8 cellular contexts compared by ENCODE assay signal in genomic region chr2:112584134-112584890, GRCh38. TPM values are rescaled to one million over a fixed set of nuclear protein-coding genes. Genes with fewer than 3 reads are reported as not detected.
DNase-seq lines count a peak whose midpoint lies in the region; ATAC-seq, FAIRE-seq and TF ChIP-seq lines count a peak whose summit lies in the region.

Gene CHCHD5 (plus strand): TSS chr2:112584609. CDS start chr2:112584648, 39 bp downstream.

- peak within 1 kb of the TSS; percentile 69 to 78 for H3K4me3 ChIP-seq in ascending aorta
- H3K4me3 ChIP-seq in right cardiac atrium (ENCODE audit: low read length), result peak within 1 kb of the TSS; percentile 85

- H3K4me1 ChIP-seq in ascending aorta (peaks cover 4 to 13% of the 10 kb centered on the region in 2 donors), right cardiac atrium (ENCODE audit: control insufficient read depth, insufficient read depth, low read length) (peaks cover 7% of the 10 kb centered on the region)

- H3K36me3 ChIP-seq in ascending aorta, result peaks cover 4 to 21% of the 10 kb centered on the region in 2 donors

- WGBS in right cardiac atrium, result under 1% methylated on average over 54 of the region's 54 CpGs

- no peaks in the 10 kb centered on the region for H3K9me3 ChIP-seq in ascending aorta
- no peaks in the 10 kb centered on the region for H3K9me3 ChIP-seq in right cardiac atrium (ENCODE audit: control insufficient read depth, low read length)

- H3K27me3 ChIP-seq in ascending aorta, result no peaks in the 10 kb centered on the region
- no peaks in the 10 kb centered on the region for H3K27me3 ChIP-seq in right cardiac atrium (ENCODE audit: control insufficient read depth, insufficient read depth)

- peak in 1 of 3 experiments; percentile 28 for TF ChIP-seq CTCF in ascending aorta (IDR thresholded peaks at IDR 0.05)

- DNase-seq in NCI-H1930 (lab: John Stamatoyannopoulos, UW) (peak; percentile 91 to 96), T-helper 22 cell (ENCODE audit: low read depth) (peak; percentile 92), ascending aorta (ENCODE audit: low spot score in 2 of 2) (peak; percentile 85 to 98), right cardiac atrium (peak; percentile 97 to 98 (median 98)), pulmonary artery endothelial cell (ENCODE audit: low read depth, low spot score) (peak; percentile 91), urothelium cell line (ENCODE audit: low spot score) (peak; percentile 96)

- intact Hi-C loops in ascending aorta (cut with DNase I), result loop anchor here (1.0 to 5.0 kb wide), 4 partner anchors 42 to 332 kb away; partner anchors contain the start of genes POLR1B and SLC20A1
- intact Hi-C loops in right cardiac atrium (cut with DNase I), result loop anchor here in 1 of 4 donors (5.0 kb wide), 1 partner anchor 102 kb away; the partner anchor contains the start of gene TTL

- FAIRE-seq in urothelium cell line (lab: Jason Lieb, UNC), result peak; percentile 95

- ATAC-seq in GM18499 (IDR thresholded peaks at IDR 0.05; ENCODE audit: insufficient read depth, unreplicated experiment) (peak; percentile 74), HG02938 (IDR thresholded peaks at IDR 0.05; ENCODE audit: unreplicated experiment) (peak; percentile 84), right cardiac atrium (peak; percentile 93 to 95)

- H3K27ac ChIP-seq in ascending aorta (peak within 1 kb of the TSS; percentile 92 to 95), right cardiac atrium (ENCODE audit: low read length) (peak within 1 kb of the TSS; percentile 99)

RNA-seq across cellular contexts. Expression of gene CHCHD5, which starts in this region (rescaled TPM):
- total RNA-seq in ascending aorta (26.5 TPM), right cardiac atrium (10 to 100 TPM; 26.5 to 31.2 (median 29.6) TPM), pulmonary artery endothelial cell (4.7 and 6.1 TPM in 2 replicates)
- polyA plus RNA-seq in right cardiac atrium, result 37.2 TPM

Comparison
In these comparisons a context has a peak if more than half of its experiments do, and no peak if none do; other contexts are left out.
1. Peak in every context shown above with its lines: DNase-seq, ATAC-seq, H3K4me3 ChIP-seq and H3K27ac ChIP-seq.